1 cellular context compared by ENCODE assay signal in genomic region chr3:152298393-152299242, GRCh38.
TF ChIP-seq lines count a peak whose summit lies in the region.

No MANE protein-coding gene starts in this region.

TF ChIP-seq in HepG2, 621 proteins besides CTCF, POLR2A, EP300 and RAD21 (continued from another document and continues in another):
- TF ChIP-seq ZNF574 (CRISPR knock-in tag; IDR thresholded peaks at IDR 0.05): no peak
- TF ChIP-seq NFIC (IDR thresholded peaks at IDR 0.05; ENCODE audit: low read length): 0 out of 2 replicates have a peak, but pooled peaks have one; percentile 50
- no peak for TF ChIP-seq CEBPZ (IDR thresholded peaks at IDR 0.05; ENCODE audit: low read length)
- no peak for TF ChIP-seq HINFP (CRISPR knock-in tag; IDR thresholded peaks at IDR 0.05; ENCODE audit: low read depth)
- no peak for TF ChIP-seq SMAD1 (CRISPR knock-in tag; IDR thresholded peaks at IDR 0.05; ENCODE audit: borderline replicate concordance, low read depth)
- no peak for TF ChIP-seq HNRNPUL1 (IDR thresholded peaks at IDR 0.05; ENCODE audit: low read depth, low read length)
- no peak for TF ChIP-seq ZBTB10 (CRISPR knock-in tag; IDR thresholded peaks at IDR 0.05; ENCODE audit: borderline replicate concordance)
- TF ChIP-seq SETDB1 (CRISPR knock-in tag; IDR thresholded peaks at IDR 0.05; ENCODE audit: borderline replicate concordance): no peak
- TF ChIP-seq FOXP4 (CRISPR knock-in tag; IDR thresholded peaks at IDR 0.05): peak; percentile 61
- TF ChIP-seq SP1 (IDR thresholded peaks at IDR 0.05): no peak
- TF ChIP-seq SP1 (CRISPR knock-in tag; IDR thresholded peaks at IDR 0.05): no peak
- peak; percentile 80; the same call in 1 of the 2 replicates for TF ChIP-seq MEF2D (CRISPR knock-in tag; IDR thresholded peaks at IDR 0.05)
- no peak for TF ChIP-seq ZNF790 (CRISPR knock-in tag; IDR thresholded peaks at IDR 0.05; ENCODE audit: borderline replicate concordance)
- no peak for TF ChIP-seq AHR (CRISPR knock-in tag; IDR thresholded peaks at IDR 0.05)
- 0 out of 2 replicates have a peak, but pooled peaks have one; percentile 24 for TF ChIP-seq ZNF354B (CRISPR knock-in tag; IDR thresholded peaks at IDR 0.05)
- TF ChIP-seq CCAR2 (optimal IDR thresholded peaks at IDR 0.05; ENCODE audit: low read depth, low read length): no peak
- no peak for TF ChIP-seq FLYWCH1 (CRISPR knock-in tag; IDR thresholded peaks at IDR 0.05)
- no peak for TF ChIP-seq ZNF713 (CRISPR knock-in tag; IDR thresholded peaks at IDR 0.05)
- TF ChIP-seq ZBTB8A (CRISPR knock-in tag; IDR thresholded peaks at IDR 0.05; ENCODE audit: borderline replicate concordance, low read depth): no peak
- TF ChIP-seq KAT7 (CRISPR knock-in tag; IDR thresholded peaks at IDR 0.05; ENCODE audit: borderline replicate concordance): 0 out of 2 replicates have a peak, but pooled peaks have one; percentile 21
- no peak for TF ChIP-seq ZNF24 (IDR thresholded peaks at IDR 0.05)
- TF ChIP-seq NFRKB (IDR thresholded peaks at IDR 0.05): no peak
- no peak for TF ChIP-seq PLSCR1 (CRISPR knock-in tag; IDR thresholded peaks at IDR 0.05; ENCODE audit: borderline replicate concordance)
- no peak for TF ChIP-seq ZNF263 (CRISPR knock-in tag; IDR thresholded peaks at IDR 0.05)
- no peak for TF ChIP-seq ZNF703 (CRISPR knock-in tag; IDR thresholded peaks at IDR 0.05; ENCODE audit: borderline replicate concordance)
- TF ChIP-seq RCOR2 (CRISPR knock-in tag; IDR thresholded peaks at IDR 0.05): peak; percentile 41
- no peak for TF ChIP-seq ATAD3A (CRISPR knock-in tag; IDR thresholded peaks at IDR 0.05)
- TF ChIP-seq YY1 (IDR thresholded peaks at IDR 0.05; ENCODE audit: insufficient read depth, insufficient replicate concordance, low read depth, low read length): no peak
- no peak for TF ChIP-seq TRIM24 (CRISPR knock-in tag; IDR thresholded peaks at IDR 0.05)
- TF ChIP-seq RFX1 (IDR thresholded peaks at IDR 0.05): no peak
- no peak for TF ChIP-seq FUBP1 (CRISPR knock-in tag; IDR thresholded peaks at IDR 0.05; ENCODE audit: borderline replicate concordance)
- TF ChIP-seq LRRFIP1 (CRISPR knock-in tag; conservative IDR thresholded peaks at IDR 0.05): no peak
- TF ChIP-seq ZNF33B (CRISPR knock-in tag; IDR thresholded peaks at IDR 0.05): 0 out of 2 replicates have a peak, but pooled peaks have one; percentile 63
- no peak for TF ChIP-seq ZFYVE20 (CRISPR knock-in tag; IDR thresholded peaks at IDR 0.05; ENCODE audit: borderline replicate concordance, low read depth)
- TF ChIP-seq NFATC3 (CRISPR knock-in tag; IDR thresholded peaks at IDR 0.05): peak; percentile 70; the same call in 1 of the 2 replicates
- peak; percentile 60 for TF ChIP-seq GATAD2A (CRISPR knock-in tag; IDR thresholded peaks at IDR 0.05)
- no peak for TF ChIP-seq ZNF597 (CRISPR knock-in tag; IDR thresholded peaks at IDR 0.05)
- no peak for TF ChIP-seq KLF11 (CRISPR knock-in tag; IDR thresholded peaks at IDR 0.05)
- no peak for TF ChIP-seq CHD4 (IDR thresholded peaks at IDR 0.05; ENCODE audit: borderline replicate concordance, low read length)
- TF ChIP-seq MBNL3 (CRISPR knock-in tag; conservative IDR thresholded peaks at IDR 0.05): no peak
- TF ChIP-seq TOE1 (CRISPR knock-in tag; IDR thresholded peaks at IDR 0.05): no peak
- no peak for TF ChIP-seq SMARCC2 (IDR thresholded peaks at IDR 0.05)
